ENCODE assay signal across 1 cellular context in the genomic region with DNA sequence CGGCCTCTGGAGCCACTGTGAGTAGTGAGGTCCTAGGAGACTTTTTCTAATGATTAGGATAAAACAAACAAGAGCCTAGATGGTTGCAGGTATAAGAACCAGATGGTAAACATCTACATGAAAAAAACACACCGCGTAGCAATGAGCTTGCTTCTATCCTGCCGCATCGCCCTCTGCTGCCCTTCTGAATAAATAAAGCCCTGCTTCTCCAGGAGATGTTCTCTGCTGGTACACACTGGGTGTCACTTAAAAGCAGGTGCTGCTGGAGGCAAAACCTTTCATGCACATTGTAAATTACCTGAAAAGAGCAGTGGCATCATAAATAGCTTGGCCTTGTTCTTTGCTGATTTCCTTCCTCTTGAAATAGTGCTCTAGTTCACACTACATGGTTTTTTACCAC.
TF ChIP-seq lines count a peak whose summit lies in the region.

No MANE protein-coding gene starts in this region.

TF ChIP-seq in K562, 482 proteins besides CTCF, POLR2A, EP300 and RAD21 (continued from another document):
- TF ChIP-seq, protein P1, sequence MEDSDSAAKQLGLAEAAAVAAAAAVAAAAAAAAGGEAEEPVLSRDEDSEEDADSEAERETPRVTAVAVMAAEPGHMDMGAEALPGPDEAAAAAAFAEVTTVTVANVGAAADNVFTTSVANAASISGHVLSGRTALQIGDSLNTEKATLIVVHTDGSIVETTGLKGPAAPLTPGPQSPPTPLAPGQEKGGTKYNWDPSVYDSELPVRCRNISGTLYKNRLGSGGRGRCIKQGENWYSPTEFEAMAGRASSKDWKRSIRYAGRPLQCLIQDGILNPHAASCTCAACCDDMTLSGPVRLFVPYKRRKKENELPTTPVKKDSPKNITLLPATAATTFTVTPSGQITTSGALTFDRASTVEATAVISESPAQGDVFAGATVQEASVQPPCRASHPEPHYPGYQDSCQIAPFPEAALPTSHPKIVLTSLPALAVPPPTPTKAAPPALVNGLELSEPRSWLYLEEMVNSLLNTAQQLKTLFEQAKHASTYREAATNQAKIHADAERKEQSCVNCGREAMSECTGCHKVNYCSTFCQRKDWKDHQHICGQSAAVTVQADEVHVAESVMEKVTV (CRISPR knock-in tag; IDR thresholded peaks at IDR 0.05), result no peak
- TF ChIP-seq, protein P2, sequence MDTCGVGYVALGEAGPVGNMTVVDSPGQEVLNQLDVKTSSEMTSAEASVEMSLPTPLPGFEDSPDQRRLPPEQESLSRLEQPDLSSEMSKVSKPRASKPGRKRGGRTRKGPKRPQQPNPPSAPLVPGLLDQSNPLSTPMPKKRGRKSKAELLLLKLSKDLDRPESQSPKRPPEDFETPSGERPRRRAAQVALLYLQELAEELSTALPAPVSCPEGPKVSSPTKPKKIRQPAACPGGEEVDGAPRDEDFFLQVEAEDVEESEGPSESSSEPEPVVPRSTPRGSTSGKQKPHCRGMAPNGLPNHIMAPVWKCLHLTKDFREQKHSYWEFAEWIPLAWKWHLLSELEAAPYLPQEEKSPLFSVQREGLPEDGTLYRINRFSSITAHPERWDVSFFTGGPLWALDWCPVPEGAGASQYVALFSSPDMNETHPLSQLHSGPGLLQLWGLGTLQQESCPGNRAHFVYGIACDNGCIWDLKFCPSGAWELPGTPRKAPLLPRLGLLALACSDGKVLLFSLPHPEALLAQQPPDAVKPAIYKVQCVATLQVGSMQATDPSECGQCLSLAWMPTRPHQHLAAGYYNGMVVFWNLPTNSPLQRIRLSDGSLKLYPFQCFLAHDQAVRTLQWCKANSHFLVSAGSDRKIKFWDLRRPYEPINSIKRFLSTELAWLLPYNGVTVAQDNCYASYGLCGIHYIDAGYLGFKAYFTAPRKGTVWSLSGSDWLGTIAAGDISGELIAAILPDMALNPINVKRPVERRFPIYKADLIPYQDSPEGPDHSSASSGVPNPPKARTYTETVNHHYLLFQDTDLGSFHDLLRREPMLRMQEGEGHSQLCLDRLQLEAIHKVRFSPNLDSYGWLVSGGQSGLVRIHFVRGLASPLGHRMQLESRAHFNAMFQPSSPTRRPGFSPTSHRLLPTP (IDR thresholded peaks at IDR 0.05; ENCODE audit: borderline replicate concordance, extremely low read depth, insufficient read length), result no peak
- TF ChIP-seq, protein P3, sequence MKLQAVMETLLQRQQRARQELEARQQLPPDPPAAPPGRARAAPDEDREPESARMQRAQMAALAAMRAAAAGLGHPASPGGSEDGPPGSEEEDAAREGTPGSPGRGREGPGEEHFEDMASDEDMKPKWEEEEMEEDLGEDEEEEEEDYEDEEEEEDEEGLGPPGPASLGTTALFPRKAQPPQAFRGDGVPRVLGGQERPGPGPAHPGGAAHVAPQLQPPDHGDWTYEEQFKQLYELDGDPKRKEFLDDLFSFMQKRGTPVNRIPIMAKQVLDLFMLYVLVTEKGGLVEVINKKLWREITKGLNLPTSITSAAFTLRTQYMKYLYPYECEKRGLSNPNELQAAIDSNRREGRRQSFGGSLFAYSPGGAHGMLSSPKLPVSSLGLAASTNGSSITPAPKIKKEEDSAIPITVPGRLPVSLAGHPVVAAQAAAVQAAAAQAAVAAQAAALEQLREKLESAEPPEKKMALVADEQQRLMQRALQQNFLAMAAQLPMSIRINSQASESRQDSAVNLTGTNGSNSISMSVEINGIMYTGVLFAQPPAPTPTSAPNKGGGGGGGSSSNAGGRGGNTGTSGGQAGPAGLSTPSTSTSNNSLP (IDR thresholded peaks at IDR 0.05; ENCODE audit: borderline replicate concordance, low read depth, low read length), result no peak
TF ChIP-seq in K562: peak in this region for 0.
